In the genomic region with DNA sequence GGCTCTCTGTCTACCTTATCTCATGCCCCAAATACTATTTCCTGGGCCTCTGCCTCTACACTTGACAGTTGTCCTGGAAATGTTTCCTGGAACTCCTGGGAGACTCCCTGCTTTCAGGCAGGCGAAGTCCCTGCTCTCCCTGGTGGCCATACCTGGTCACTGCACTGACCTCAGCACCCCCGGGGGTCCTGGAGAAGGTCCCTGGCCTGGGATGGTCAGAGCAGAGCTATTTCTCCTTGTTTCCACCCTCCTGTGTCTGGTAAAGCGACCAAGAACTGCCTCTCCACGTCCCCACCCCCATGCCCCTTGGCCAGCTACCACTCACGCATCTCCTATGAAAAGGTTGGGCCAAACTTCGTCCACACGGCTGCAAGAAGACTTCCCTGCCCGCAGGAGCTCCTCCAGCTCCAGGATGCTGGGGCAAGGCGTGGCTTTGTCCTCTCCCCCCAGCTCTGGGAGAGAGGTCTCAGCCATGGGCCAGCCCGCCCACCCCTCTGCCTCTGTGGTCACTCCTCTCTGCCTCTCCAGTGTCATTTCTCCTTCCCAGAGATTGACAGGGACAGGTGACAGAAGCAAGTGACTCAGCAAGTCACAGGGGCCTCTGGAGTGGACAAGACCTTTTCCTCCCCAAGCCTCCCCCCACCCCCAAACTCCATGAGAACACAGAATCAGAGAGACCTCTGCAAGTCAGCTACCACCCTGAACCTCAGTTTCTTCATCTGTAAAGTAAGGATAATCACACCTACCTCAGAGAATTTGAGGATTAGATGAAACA, we compare ENCODE assay signal across 8 cellular contexts. TPM values are rescaled to one million over a fixed set of nuclear protein-coding genes. Genes with fewer than 3 reads are reported as not detected.
DNase-seq lines count a peak whose midpoint lies in the region; ATAC-seq, FAIRE-seq and TF ChIP-seq lines count a peak whose summit lies in the region.

No MANE protein-coding gene starts in this region.

- H3K4me2 ChIP-seq in K562 (ENCODE audit: insufficient read depth, low read length) (peak overlapping the region; percentile 95), mesendoderm (ENCODE audit: low read length) (no peak overlapping the region)

- DNase-seq in D721Med (ENCODE audit: insufficient read length, low spot score): peak; percentile 77
- DNase-seq in K562 (ENCODE audit: extremely low read depth in 1 of 4, low spot score in 3 of 4): peak; percentile 84 to 96 (median 88)
- peak; percentile 86 for DNase-seq in mesendoderm
- no peak for DNase-seq in NK-92 treated with Interleukin-12 subunit alpha and Interleukin-12 subunit beta, amount 100 ng/mL, for 24 hours (lab: John Stamatoyannopoulos, UW)

- H3K36me3 ChIP-seq in HUES48 (ENCODE audit: control insufficient read depth, insufficient read depth, low read length) (no peaks in the 10 kb centered on the region), K562 (ENCODE audit: control insufficient read depth, insufficient read depth, low read length) (no peaks in the 10 kb centered on the region), mesendoderm (ENCODE audit: control insufficient read depth, insufficient read depth, low read length) (no peaks in the 10 kb centered on the region)

- ATAC-seq in K562 (peak; percentile 73), GM21529 (IDR thresholded peaks at IDR 0.05; ENCODE audit: unreplicated experiment) (no peak), GM21360 (IDR thresholded peaks at IDR 0.05; ENCODE audit: unreplicated experiment) (no peak)
- ATAC-seq in activated CD4-positive, CD25-positive, alpha-beta regulatory T cell treated with anti-CD3 and anti-CD28 coated beads, Interleukin-2, amount 50 U/mL, for 24 hours: no peak

- H3K27ac ChIP-seq in HUES48 (ENCODE audit: low read depth, low read length) (peak overlapping the region; percentile 5), K562 (ENCODE audit: extremely low read depth, low read depth, low read length) (peak overlapping the region; percentile 85), mesendoderm (ENCODE audit: low read depth, low read length) (peak overlapping the region; percentile 43)

- H2BK120ac ChIP-seq in mesendoderm (ENCODE audit: low read depth, low read length): no peak overlapping the region

- 7% methylated on average over 10 of the region's 10 CpGs for WGBS in K562 (ENCODE audit: insufficient coverage, low coverage, missing lambda C conversion rate)
- no CpG with 5 or more reads among the region's 10 CpGs for WGBS in mesendoderm (ENCODE audit: extremely low coverage, insufficient coverage, low lambda C conversion rate)

- no peak overlapping the region for H4K5ac ChIP-seq in mesendoderm (ENCODE audit: low read length)

- H2BK5ac ChIP-seq in mesendoderm (ENCODE audit: low read length): peak overlapping the region; percentile 17

- intact Hi-C loops in K562 (cut with micrococcal nuclease): loop anchor here (5.0 to 10.0 kb wide), 2 partner anchors 282 to 374 kb away; partner anchors contain the start of gene KAT6B

- no peak overlapping the region for H3K4me3 ChIP-seq in HUES48 (ENCODE audit: low read depth, low read length)
- H3K4me3 ChIP-seq in K562: peak overlapping the region; percentile 30
- H3K4me3 ChIP-seq in mesendoderm (ENCODE audit: low read length): no peak overlapping the region

- peaks cover 24% of the 10 kb centered on the region for H3K4me1 ChIP-seq in HUES48 (ENCODE audit: control insufficient read depth, insufficient read depth, low read length)
- H3K4me1 ChIP-seq in K562 (replicated peaks in 1 of 2; ENCODE audit: control insufficient read depth in 2 of 2, insufficient read depth in 2 of 2, low read length in 2 of 2): peaks cover 64 to 70% of the 10 kb centered on the region in 2 experiments
- peaks cover 6% of the 10 kb centered on the region for H3K4me1 ChIP-seq in mesendoderm (ENCODE audit: control insufficient read depth, low read depth, low read length)

- H3K9me3 ChIP-seq in HUES48 (ENCODE audit: control insufficient read depth, insufficient read depth, low read length): no peaks in the 10 kb centered on the region
- no peaks in the 10 kb centered on the region for H3K9me3 ChIP-seq in K562 (replicated peaks; ENCODE audit: control insufficient read depth, insufficient read depth, low read depth, low read length)

- H3K56ac ChIP-seq in mesendoderm (ENCODE audit: low read length): peak overlapping the region; percentile 65

- no peak overlapping the region for H2BK15ac ChIP-seq in mesendoderm (replicated peaks; ENCODE audit: low read depth)

- FAIRE-seq in D721Med (lab: Jason Lieb, UNC): no peak
- FAIRE-seq in K562 (lab: Jason Lieb, UNC): peak; percentile 89

- no peak overlapping the region for H4K8ac ChIP-seq in mesendoderm (ENCODE audit: low read depth, low read length)

- no peak overlapping the region for H3K4ac ChIP-seq in mesendoderm (ENCODE audit: low read depth, low read length)

- no peak overlapping the region for H3K18ac ChIP-seq in mesendoderm (ENCODE audit: low read length)

- POLR2A ChIA-PET in K562 (lab: Yijun Ruan, JAX): interaction anchor here (0.6 to 1.6 kb wide), 6 partner anchors 9 to 879 kb away, joined by 3 to 9 read pairs (median 3); no protein-coding TSS in a partner anchor

- no peaks in the 10 kb centered on the region for H4K20me1 ChIP-seq in K562 (replicated peaks; ENCODE audit: control insufficient read depth, insufficient read depth, low read length)

- H2AFZ ChIP-seq in K562 (ENCODE audit: low read depth, low read length): peak overlapping the region; percentile 90

- TF ChIP-seq RAD21 in K562 (CRISPR knock-in tag; conservative IDR thresholded peaks at IDR 0.05 in 1 of 2, IDR thresholded peaks at IDR 0.05 in 1 of 2): peak in 1 of 2 experiments; percentile 51; a peak in 2 of 4 replicates

- peaks cover 40% of the 10 kb centered on the region for H3K79me2 ChIP-seq in K562 (ENCODE audit: control insufficient read depth, insufficient read depth, low read length)
- H3K79me2 ChIP-seq in mesendoderm (ENCODE audit: control insufficient read depth, insufficient read depth, low read length): peaks cover 5% of the 10 kb centered on the region

- peak; percentile 71 for TF ChIP-seq POLR2A in K562 (conservative IDR thresholded peaks at IDR 0.05)

- H3K9ac ChIP-seq in HUES48 (ENCODE audit: low read depth, low read length) (no peak overlapping the region), K562 (ENCODE audit: insufficient read depth in 1 of 2, low read depth in 2 of 2, low read length in 2 of 2) (peak overlapping the region; percentile 82 to 88), mesendoderm (ENCODE audit: low read length) (no peak overlapping the region)

- no peak overlapping the region for H2AK5ac ChIP-seq in mesendoderm (ENCODE audit: low read length)

- H3K23ac ChIP-seq in mesendoderm (ENCODE audit: low read length): no peak overlapping the region

- TSS peak; percentile 70 for BruUV-seq in K562 (replicated peaks; lab: Mats Ljungman, UMichigan)

- peak; percentile 49 for TF ChIP-seq EP300 in K562 (IDR thresholded peaks at IDR 0.05; ENCODE audit: low read length)

- no peaks in the 10 kb centered on the region for H3K27me3 ChIP-seq in HUES48 (ENCODE audit: control insufficient read depth, insufficient read depth, low read length)
- no peaks in the 10 kb centered on the region for H3K27me3 ChIP-seq in K562 (ENCODE audit: control insufficient read depth in 2 of 2, insufficient read depth in 2 of 2, low read length in 2 of 2)
- H3K27me3 ChIP-seq in mesendoderm (ENCODE audit: insufficient read depth, low read length, poor library complexity): no peaks in the 10 kb centered on the region

- H3K9me1 ChIP-seq in K562 (ENCODE audit: control insufficient read depth, insufficient read depth, low read length): peaks cover 4% of the 10 kb centered on the region

- CTCF ChIA-PET in K562 (lab: Yijun Ruan, JAX; ENCODE audit: low intra/inter-chr PET ratio): interaction anchor here (0.6 to 1.5 kb wide), 2 partner anchors 127 to 1581 kb away, joined by 3 to 7 read pairs; partner anchors contain the start of gene COMTD1

- H3K79me1 ChIP-seq in mesendoderm (ENCODE audit: low read length): no peaks in the 10 kb centered on the region

- in situ Hi-C loops in K562 (cut with MboI): no loop called here

- peak; percentile 27 for TF ChIP-seq CTCF in D721Med (IDR thresholded peaks at IDR 0.05; ENCODE audit: insufficient read depth, missing control alignments)
- TF ChIP-seq CTCF in K562 (IDR thresholded peaks at IDR 0.05 in 2 of 3, conservative IDR thresholded peaks at IDR 0.05 in 1 of 3; ENCODE audit: insufficient read depth in 2 of 3, low read depth in 1 of 3, low read length in 3 of 3): peak; percentile 66 to 95 (median 77)

TF ChIP-seq in K562, 482 proteins besides CTCF, POLR2A, EP300 and RAD21 (continues in another document):
- TF ChIP-seq, protein P1, sequence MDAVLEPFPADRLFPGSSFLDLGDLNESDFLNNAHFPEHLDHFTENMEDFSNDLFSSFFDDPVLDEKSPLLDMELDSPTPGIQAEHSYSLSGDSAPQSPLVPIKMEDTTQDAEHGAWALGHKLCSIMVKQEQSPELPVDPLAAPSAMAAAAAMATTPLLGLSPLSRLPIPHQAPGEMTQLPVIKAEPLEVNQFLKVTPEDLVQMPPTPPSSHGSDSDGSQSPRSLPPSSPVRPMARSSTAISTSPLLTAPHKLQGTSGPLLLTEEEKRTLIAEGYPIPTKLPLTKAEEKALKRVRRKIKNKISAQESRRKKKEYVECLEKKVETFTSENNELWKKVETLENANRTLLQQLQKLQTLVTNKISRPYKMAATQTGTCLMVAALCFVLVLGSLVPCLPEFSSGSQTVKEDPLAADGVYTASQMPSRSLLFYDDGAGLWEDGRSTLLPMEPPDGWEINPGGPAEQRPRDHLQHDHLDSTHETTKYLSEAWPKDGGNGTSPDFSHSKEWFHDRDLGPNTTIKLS (IDR thresholded peaks at IDR 0.05; ENCODE audit: borderline replicate concordance, low read depth): no peak

RNA-seq across cellular contexts. Expression of gene SAMD8, which starts 2.6 kb away (rescaled TPM):
- 32.4 and 44.3 TPM in 2 replicates for total RNA-seq in K562 (2011; cell fraction: chromatin; rRNA removed; ENCODE audit: low replicate concordance)
- total RNA-seq in K562 (2011; cell fraction: nucleolus; rRNA removed): 9.3 and 10.0 TPM in 2 replicates
- 15.6 and 26.2 TPM in 2 replicates for total RNA-seq in K562 (2011; cell fraction: nucleoplasm; rRNA removed)
- total RNA-seq in K562 (2014; rRNA removed) (4.6 and 6.2 TPM in 2 replicates), K562 (2014; rRNA removed; fragmentation: Illumina TruSeq; extraction: Trizol) (8.8 and 10.5 TPM in 2 replicates), K562 (2015; rRNA removed; fragmentation: Illumina TruSeq; extraction: Trizol) (7.9 and 8.2 TPM in 2 replicates), K562 (2021) (7.2 and 7.6 TPM in 2 replicates)
- polyA plus RNA-seq in K562 (2011; rRNA removed) (16.1 and 16.7 TPM in 2 replicates), K562 (2014; fragmentation: Illumina TruSeq; extraction: Trizol) (5.4 and 6.2 TPM in 2 replicates), K562 (2014; fragmentation: Nextera tagmentation; extraction: Ambion mirVana) (1 to 10 TPM; 2.7 to 2.8 TPM), K562 (2014; rRNA removed) (5.5 and 5.7 TPM in 2 replicates)
- polyA plus RNA-seq in K562 (2011; cell fraction: cytosol; rRNA removed): 7.1 and 15.1 TPM in 2 replicates
- polyA plus RNA-seq in K562 (2011; cell fraction: nucleus; rRNA removed): 5.7 and 7.9 TPM in 2 replicates
- polyA plus RNA-seq in K562 (2012): 3.2 and 5.0 TPM in 2 replicates
- 28.0 and 29.4 TPM in 2 replicates for polyA minus RNA-seq in K562 (2011; rRNA and poly(A)+ RNA removed)
- 6.9 and 9.4 TPM in 2 replicates for polyA minus RNA-seq in K562 (2011; cell fraction: cytosol; rRNA and poly(A)+ RNA removed)
- polyA minus RNA-seq in K562 (2011; cell fraction: nucleus; rRNA and poly(A)+ RNA removed): 3.5 and 9.0 TPM in 2 replicates
- polyA plus RNA-seq in mesendoderm (2013, experiment 1 of 2): 7.3 TPM
- 7.9 TPM for polyA plus RNA-seq in mesendoderm (2013, experiment 2 of 2)

Comparison
In these comparisons a context has a peak if more than half of its experiments do, and no peak if none do; other contexts are left out.
1. H3K27ac ChIP-seq: peak in every context shown above with its lines; median percentile 85 in K562; 43 in mesendoderm; 5 in HUES48.
2. H3K9ac ChIP-seq: peak in K562 (2 of 2); none in HUES48 (single experiment) and mesendoderm (single experiment).